In genomic region chr20:45337367-45338120, GRCh38 we compare ENCODE assay signal across 8 cellular contexts. TPM values are rescaled to one million over a fixed set of nuclear protein-coding genes. Genes with fewer than 3 reads are reported as not detected.
DNase-seq lines count a peak whose midpoint lies in the region; ATAC-seq and TF ChIP-seq lines count a peak whose summit lies in the region.

No MANE protein-coding gene starts in this region.

- H3K9me3 ChIP-seq in Peyer's patch (no peaks in the 10 kb centered on the region), esophagus muscularis mucosa (no peaks in the 10 kb centered on the region), muscle layer of colon (ENCODE audit: low read length) (no peaks in the 10 kb centered on the region)

- peak overlapping the region; percentile 49 for H3K9ac ChIP-seq in muscle layer of colon (ENCODE audit: low read length)

- intact Hi-C loops in esophagus muscularis mucosa (cut with DNase I) = no loop called here

- H3K27me3 ChIP-seq in Peyer's patch (no peaks in the 10 kb centered on the region), esophagus muscularis mucosa (no peaks in the 10 kb centered on the region), muscle layer of colon (ENCODE audit: control insufficient read depth in 1 of 2, insufficient read depth in 2 of 2, low read length in 2 of 2) (no peaks in the 10 kb centered on the region)

- TF ChIP-seq EP300 in esophagus muscularis mucosa (IDR thresholded peaks at IDR 0.05) = peak; percentile 28

- H3K27ac ChIP-seq in Peyer's patch (peak overlapping the region; percentile 38 to 96 (median 86)), esophagus muscularis mucosa (replicated peaks in 1 of 4) (peak overlapping the region; percentile 93 to 97 (median 96)), muscle layer of colon (ENCODE audit: low read depth, low read length) (peak overlapping the region; percentile 83)

- TF ChIP-seq POLR2A in Peyer's patch (IDR thresholded peaks at IDR 0.05) (peak in 1 of 2 donors; percentile 28), esophagus muscularis mucosa (IDR thresholded peaks at IDR 0.05; ENCODE audit: low read depth) (no peak)

- peak; percentile 93 for DNase-seq in ACHN
- peak in 2 of 3 donors; percentile 66 to 76 for DNase-seq in Peyer's patch
- DNase-seq in esophagus muscularis mucosa (ENCODE audit: extremely low spot score) = no peak
- DNase-seq in stimulated activated CD4-positive, alpha-beta T cell treated with anti-CD3 and anti-CD28 coated beads, Interleukin-2, amount 100 ng/mL, for 24 hours = no peak

- ATAC-seq in GM21423 (IDR thresholded peaks at IDR 0.05; ENCODE audit: unreplicated experiment) (no peak), GM21576 (IDR thresholded peaks at IDR 0.05; ENCODE audit: unreplicated experiment) (no peak), GM18868 (IDR thresholded peaks at IDR 0.05; ENCODE audit: unreplicated experiment) (no peak)

- H3K36me3 ChIP-seq in Peyer's patch (peaks cover 0 to 31% (median 0%) of the 10 kb centered on the region in 3 donors), esophagus muscularis mucosa (peaks cover 6 to 44% (median 28%) of the 10 kb centered on the region in 4 donors), muscle layer of colon (ENCODE audit: insufficient read depth, low read length) (peaks cover 31% of the 10 kb centered on the region)

- H3K4me1 ChIP-seq in Peyer's patch = peaks cover 0 to 66% (median 13%) of the 10 kb centered on the region in 4 donors
- peaks cover 54 to 75% (median 69%) of the 10 kb centered on the region in 4 donors for H3K4me1 ChIP-seq in esophagus muscularis mucosa
- peaks cover 63% of the 10 kb centered on the region for H3K4me1 ChIP-seq in muscle layer of colon (ENCODE audit: insufficient read depth, low read length)

- H3K4me3 ChIP-seq in Peyer's patch (peak overlapping the region in 2 of 4 donors; percentile 6 to 25), esophagus muscularis mucosa (peak overlapping the region in 2 of 4 donors; percentile 5), muscle layer of colon (ENCODE audit: low read depth in 1 of 2, low read length in 2 of 2) (peak overlapping the region in 1 of 2 donors; percentile 39)

- 49% methylated on average over 15 of the region's 15 CpGs for WGBS in esophagus muscularis mucosa

- TF ChIP-seq CTCF in Peyer's patch (IDR thresholded peaks at IDR 0.05) (no peak), esophagus muscularis mucosa (IDR thresholded peaks at IDR 0.05) (no peak)

- in situ Hi-C loops in ACHN (cut with HindIII; ENCODE audit: low pct_ligation_motif_present, low pct_unique_long_range_greater_than_20kb, low sequenced_read_pairs) = no loop called here

RNA-seq across cellular contexts. Expression of gene SDC4, which starts 10.7 kb away (rescaled TPM):
- total RNA-seq in Peyer's patch (10 to 100 TPM; 21.5 to 49.7 (median 32.5) TPM), esophagus muscularis mucosa (100 to 1,000 TPM in 1 of 4 donors, 10 to 100 TPM in 3; 61.9 to 177 (median 72.2) TPM)

RNA-seq across cellular contexts. Expression of gene SYS1, which starts 25.4 kb away (rescaled TPM):
- total RNA-seq in Peyer's patch (10 to 100 TPM; 23.1 to 62.2 (median 46.9) TPM), esophagus muscularis mucosa (10 to 100 TPM; 28.2 to 48.4 (median 42.5) TPM)

RNA-seq across cellular contexts. Expression of gene MATN4, which starts 29.4 kb away (rescaled TPM):
- total RNA-seq in Peyer's patch (not detected), esophagus muscularis mucosa (under 1 TPM in 2 of 4 donors, not detected in 2; 0.17 to 0.33 TPM)

RNA-seq across cellular contexts. Expression of gene RBPJL, which starts 30.9 kb away (rescaled TPM):
- total RNA-seq in Peyer's patch (not detected), esophagus muscularis mucosa (not detected)

RNA-seq across cellular contexts. Expression of gene TP53TG5, which starts 40.6 kb away (rescaled TPM):
- total RNA-seq in Peyer's patch (not detected), esophagus muscularis mucosa (1 to 10 TPM in 2 of 4 donors, under 1 TPM in 1, not detected in 1; 0.17 to 2.1 (median 1.1) TPM)

Comparison
In these comparisons a context has a peak if more than half of its experiments do, and no peak if none do; other contexts are left out.
1. DNase-seq: peak in ACHN (single experiment) and Peyer's patch (2 of 3); none in esophagus muscularis mucosa (single experiment) and stimulated activated CD4-positive, alpha-beta T cell treated with anti-CD3 and anti-CD28 coated beads, Interleukin-2, amount 100 ng/mL, for 24 hours (0 of 2).
2. Peak in every context shown above with its lines, with median percentiles within 50 percentile points of each other: H3K27ac ChIP-seq.